In the genomic region with DNA sequence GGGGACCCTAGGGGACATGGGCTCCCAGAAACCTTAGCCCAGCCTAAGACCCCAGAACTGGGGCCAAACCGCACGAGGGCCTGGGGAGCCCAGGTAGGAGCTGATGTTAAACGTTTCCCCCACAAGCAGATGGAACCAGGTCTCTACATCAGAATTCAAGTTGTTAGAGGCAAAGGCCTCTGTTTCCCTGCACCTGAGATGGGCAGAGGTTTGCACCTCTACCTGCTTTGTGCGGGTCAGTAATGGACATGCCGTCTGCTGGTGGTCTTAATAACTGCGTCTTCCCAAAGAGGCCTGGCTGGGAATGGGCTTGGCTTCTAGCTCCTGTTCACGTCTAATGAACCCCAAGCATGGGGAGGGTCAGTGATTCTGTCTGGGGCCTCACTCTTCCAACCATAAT, we compare ENCODE assay signal across 30 cellular contexts.
"Had no signal": no experiment of that assay in that cellular context is flagged by ENCODE, and none has a peak within 500 bp of the region (broad histone marks: within the 10 kb centered on the region; RNA-seq: fewer than 3 reads in every experiment).

No MANE protein-coding gene starts in this region.

- H3K4me1 ChIP-seq: ascending aorta, breast epithelium, colonic mucosa, foreskin keratinocyte, gastrocnemius medialis had no signal

- H3K4me3 ChIP-seq: ascending aorta, breast epithelium, cardiac muscle cell, colonic mucosa, gastrocnemius medialis had no signal

- H3K9me3 Mint-ChIP-seq: activated CD4-positive, alpha-beta memory T cell treated with anti-CD3 and anti-CD28 coated beads for 36 hours; activated CD4-positive, alpha-beta T cell treated with anti-CD3 and anti-CD28 coated beads, Interleukin-2, amount 10 ng/mL, durations not matched to agents 24 days and 14 days; activated naive CD4-positive, alpha-beta T cell treated with anti-CD3 and anti-CD28 coated beads for 36 hours; activated naive CD4-positive, alpha-beta T cell treated with anti-CD3 and anti-CD28 coated beads, Interleukin-2, amount 50 U/mL, for 72 hours; activated naive CD8-positive, alpha-beta T cell treated with anti-CD3 and anti-CD28 coated beads, Interleukin-2, amount 10 ng/mL, durations not matched to agents 7 days and 5 days; activated T-helper 1 cell treated with anti-CD3 and anti-CD28 coated beads, Interleukin-12 subunit alpha, Interleukin-12 subunit beta, Interleukin-2, Interleukin-4 antibody, amounts not matched to agents 30 ng/mL and 10 ng/mL and 1 ng/mL, durations not matched to agents 14 hours and 24 hours and 36 hours; activated T-helper 2 cell treated with anti-CD3 and anti-CD28 coated beads, Interferon-gamma antibody, Interleukin-2, Interleukin-4, amounts not matched to agents 10 μg/mL and 5 μg/mL and 100 μg/mL, durations not matched to agents 14 hours and 24 hours and 36 hours; brain; endodermal cell had no signal

- H3K27me3 ChIP-seq: ascending aorta, breast epithelium, cardiac muscle cell, colonic mucosa, foreskin keratinocyte, gastrocnemius medialis had no signal

- H3K4me3 Mint-ChIP-seq: activated CD4-positive, alpha-beta memory T cell treated with anti-CD3 and anti-CD28 coated beads for 36 hours; activated CD4-positive, alpha-beta T cell treated with anti-CD3 and anti-CD28 coated beads for 36 hours; activated CD4-positive, alpha-beta T cell treated with anti-CD3 and anti-CD28 coated beads, Interleukin-2, amount 10 ng/mL, durations not matched to agents 24 days and 14 days; activated CD8-positive, alpha-beta memory T cell treated with anti-CD3 and anti-CD28 coated beads, Interleukin-2, amount 10 ng/mL, durations not matched to agents 7 days and 5 days; activated CD8-positive, alpha-beta T cell treated with anti-CD3 and anti-CD28 coated beads, Interleukin-2, amount 10 ng/mL, durations not matched to agents 7 days and 5 days; activated naive CD4-positive, alpha-beta T cell treated with anti-CD3 and anti-CD28 coated beads for 36 hours; activated naive CD8-positive, alpha-beta T cell treated with anti-CD3 and anti-CD28 coated beads, Interleukin-2, amount 10 ng/mL, durations not matched to agents 7 days and 5 days; activated T-helper 1 cell treated with anti-CD3 and anti-CD28 coated beads, Interleukin-12 subunit alpha, Interleukin-12 subunit beta, Interleukin-2, Interleukin-4 antibody, amounts not matched to agents 30 ng/mL and 10 ng/mL and 1 ng/mL, durations not matched to agents 14 hours and 24 hours and 36 hours; brain; endodermal cell; T-helper 17 cell had no signal

- H3K27ac Mint-ChIP-seq: activated CD4-positive, alpha-beta memory T cell treated with anti-CD3 and anti-CD28 coated beads for 36 hours; activated CD4-positive, alpha-beta T cell treated with anti-CD3 and anti-CD28 coated beads for 36 hours; activated CD4-positive, alpha-beta T cell treated with anti-CD3 and anti-CD28 coated beads, Interleukin-2, amount 10 ng/mL, durations not matched to agents 24 days and 14 days; activated CD8-positive, alpha-beta memory T cell treated with anti-CD3 and anti-CD28 coated beads, Interleukin-2, amount 10 ng/mL, durations not matched to agents 7 days and 5 days; activated CD8-positive, alpha-beta T cell treated with anti-CD3 and anti-CD28 coated beads, Interleukin-2, amount 10 ng/mL, durations not matched to agents 7 days and 5 days; activated naive CD4-positive, alpha-beta T cell treated with anti-CD3 and anti-CD28 coated beads for 36 hours; activated naive CD4-positive, alpha-beta T cell treated with anti-CD3 and anti-CD28 coated beads, Interleukin-2, amount 50 U/mL, for 72 hours; activated naive CD8-positive, alpha-beta T cell treated with anti-CD3 and anti-CD28 coated beads, Interleukin-2, amount 10 ng/mL, durations not matched to agents 7 days and 5 days; activated T-helper 1 cell treated with anti-CD3 and anti-CD28 coated beads, Interleukin-12 subunit alpha, Interleukin-12 subunit beta, Interleukin-2, Interleukin-4 antibody, amounts not matched to agents 30 ng/mL and 10 ng/mL and 1 ng/mL, durations not matched to agents 14 hours and 24 hours and 36 hours; activated T-helper 2 cell treated with anti-CD3 and anti-CD28 coated beads, Interferon-gamma antibody, Interleukin-2, Interleukin-4, amounts not matched to agents 10 μg/mL and 5 μg/mL and 100 μg/mL, durations not matched to agents 14 hours and 24 hours and 36 hours; brain; endodermal cell; T-helper 17 cell had no signal

- H3K27ac ChIP-seq: ascending aorta, breast epithelium, cardiac muscle cell, colonic mucosa, foreskin keratinocyte, gastrocnemius medialis had no signal

- DNase-seq: activated CD4-positive, alpha-beta memory T cell treated with anti-CD3 and anti-CD28 coated beads for 36 hours; activated CD4-positive, alpha-beta T cell treated with anti-CD3 and anti-CD28 coated beads for 36 hours; activated CD4-positive, alpha-beta T cell treated with anti-CD3 and anti-CD28 coated beads, Interleukin-2, amount 10 ng/mL, durations not matched to agents 24 days and 14 days; activated CD4-positive, CD25-positive, alpha-beta regulatory T cell; activated CD4-positive, CD25-positive, alpha-beta regulatory T cell treated with anti-CD3 and anti-CD28 coated beads, Interleukin-2, amount 50 U/mL, for 72 hours; activated CD8-positive, alpha-beta memory T cell treated with anti-CD3 and anti-CD28 coated beads, Interleukin-2, amount 10 ng/mL, durations not matched to agents 7 days and 5 days; activated CD8-positive, alpha-beta memory T cell treated with anti-CD3 and anti-CD28 coated beads, Interleukin-2, amount 50 U/mL, for 4 hours; activated CD8-positive, alpha-beta T cell treated with anti-CD3 and anti-CD28 coated beads, Interleukin-2, amount 10 ng/mL, durations not matched to agents 7 days and 5 days; activated effector memory CD4-positive, alpha-beta T cell treated with anti-CD3 and anti-CD28 coated beads, Interleukin-2, amount 50 U/mL, for 16 hours; activated naive CD4-positive, alpha-beta T cell treated with anti-CD3 and anti-CD28 coated beads for 36 hours; activated naive CD8-positive, alpha-beta T cell treated with anti-CD3 and anti-CD28 coated beads, Interleukin-2, amount 10 ng/mL, durations not matched to agents 7 days and 5 days; activated T-cell treated with anti-CD3 and anti-CD28 coated beads, Interleukin-2, amount 50 U/mL, for 1 hour; activated T-cell treated with anti-CD3 and anti-CD28 coated beads, Interleukin-2, amount 50 U/mL, for 48 hours; central memory CD4-positive, alpha-beta T cell; cerebellar nuclear complex; colonic mucosa; effector memory CD4-positive, alpha-beta T cell; endodermal cell; foreskin keratinocyte; gastrocnemius medialis; T-helper 1 cell; T-helper 17 cell had no signal

- ATAC-seq: activated CD4-positive, alpha-beta T cell treated with anti-CD3 and anti-CD28 coated beads for 36 hours; activated CD8-positive, alpha-beta memory T cell treated with anti-CD3 and anti-CD28 coated beads, Interleukin-2, amount 10 ng/mL, durations not matched to agents 7 days and 5 days; activated CD8-positive, alpha-beta T cell treated with anti-CD3 and anti-CD28 coated beads, Interleukin-2, amount 10 ng/mL, durations not matched to agents 7 days and 5 days; activated naive CD4-positive, alpha-beta T cell treated with anti-CD3 and anti-CD28 coated beads, Interleukin-2, amount 50 U/mL, for 72 hours; esophagus mucosa; foreskin keratinocyte; gastrocnemius medialis; T-helper 17 cell had no signal

- H3K4me1 Mint-ChIP-seq: activated CD4-positive, alpha-beta T cell treated with anti-CD3 and anti-CD28 coated beads for 36 hours; activated CD4-positive, alpha-beta T cell treated with anti-CD3 and anti-CD28 coated beads, Interleukin-2, amount 10 ng/mL, durations not matched to agents 24 days and 14 days; activated CD8-positive, alpha-beta memory T cell treated with anti-CD3 and anti-CD28 coated beads, Interleukin-2, amount 10 ng/mL, durations not matched to agents 7 days and 5 days; activated naive CD8-positive, alpha-beta T cell treated with anti-CD3 and anti-CD28 coated beads, Interleukin-2, amount 10 ng/mL, durations not matched to agents 7 days and 5 days; brain; endodermal cell had no signal

- H3K9me3 ChIP-seq: ascending aorta, breast epithelium, colonic mucosa, gastrocnemius medialis had no signal

- H3K27me3 Mint-ChIP-seq: activated CD4-positive, alpha-beta memory T cell treated with anti-CD3 and anti-CD28 coated beads for 36 hours; activated CD4-positive, alpha-beta T cell treated with anti-CD3 and anti-CD28 coated beads for 36 hours; activated CD4-positive, alpha-beta T cell treated with anti-CD3 and anti-CD28 coated beads, Interleukin-2, amount 10 ng/mL, durations not matched to agents 24 days and 14 days; activated CD8-positive, alpha-beta memory T cell treated with anti-CD3 and anti-CD28 coated beads, Interleukin-2, amount 10 ng/mL, durations not matched to agents 7 days and 5 days; activated naive CD8-positive, alpha-beta T cell treated with anti-CD3 and anti-CD28 coated beads, Interleukin-2, amount 10 ng/mL, durations not matched to agents 7 days and 5 days; T-helper 17 cell had no signal

- H3K36me3 ChIP-seq: breast epithelium, cardiac muscle cell had no signal
